9 cellular contexts compared by ENCODE assay signal in the genomic region with DNA sequence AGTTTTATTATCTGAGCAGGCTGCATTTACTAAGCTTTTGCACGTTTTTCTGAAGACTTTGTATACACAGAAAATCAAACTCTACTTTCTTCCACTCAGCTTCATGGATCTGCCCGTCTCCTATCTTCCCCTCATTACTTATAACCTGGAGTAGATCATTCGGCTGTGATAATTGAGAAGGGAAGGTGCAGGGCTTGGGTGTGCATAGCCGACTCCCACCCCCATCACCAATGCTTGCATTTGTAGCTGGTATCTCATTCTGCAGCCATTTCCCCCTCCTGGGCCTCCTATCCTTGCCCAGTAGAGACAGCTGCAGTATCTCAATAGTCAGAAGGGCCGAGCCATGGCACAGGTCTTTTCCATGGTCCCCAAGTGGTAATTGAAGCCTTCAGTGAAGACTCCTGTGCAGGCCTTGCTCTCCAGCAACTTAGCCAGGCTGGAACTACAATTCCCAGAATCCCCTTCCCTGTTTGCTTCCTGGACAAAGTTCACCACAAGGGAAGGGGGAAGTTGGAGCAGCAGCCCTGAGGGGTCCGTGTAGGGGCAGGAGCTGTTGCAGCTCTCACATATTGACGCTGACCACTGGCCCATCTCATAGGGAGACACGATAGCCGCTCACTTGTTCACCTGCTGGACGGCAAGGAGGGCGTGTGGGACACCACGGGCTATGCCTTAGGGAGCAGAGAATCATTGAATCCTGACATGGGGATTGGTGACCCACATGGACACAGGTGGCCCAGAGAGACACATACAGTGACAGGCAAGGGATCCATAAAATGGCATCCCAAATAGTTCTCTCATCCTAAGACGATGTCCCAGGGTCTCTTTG. TPM values are rescaled to one million over a fixed set of nuclear protein-coding genes. Genes with fewer than 3 reads are reported as not detected.
DNase-seq lines count a peak whose midpoint lies in the region; FAIRE-seq and TF ChIP-seq lines count a peak whose summit lies in the region.
"Had no signal": no experiment of that assay in that cellular context is flagged by ENCODE, and none has a peak within 500 bp of the region (broad histone marks: within the 10 kb centered on the region; RNA-seq: fewer than 3 reads in every experiment).

No MANE protein-coding gene starts in this region.

- no CpG with 5 or more reads among the region's 13 CpGs for WGBS in neuronal stem cell (ENCODE audit: extremely low coverage in 2 of 2, insufficient read length in 2 of 2, insufficient replicate concordance in 1 of 2), 2 donors
- WGBS in tibial nerve, 2 donors: 49 to 60% methylated on average over 13 of the region's 13 CpGs

- FAIRE-seq in GM19239 (lab: Jason Lieb, UNC): no peak

- H3K27me3 Mint-ChIP-seq in chondrocyte (ENCODE audit: low read depth): peaks cover 2% of the 10 kb centered on the region

- no peak overlapping the region for H3K18ac ChIP-seq in neuronal stem cell (ENCODE audit: low read length)

- H3K27ac ChIP-seq in neuronal stem cell (replicated peaks; ENCODE audit: low read length) (no peak overlapping the region), right atrium auricular region (no peak overlapping the region), tibial nerve (no peak overlapping the region)

- no peak overlapping the region for H4K8ac ChIP-seq in neuronal stem cell (ENCODE audit: low read depth, low read length)

- peak overlapping the region; percentile 40 for H3K23ac ChIP-seq in neuronal stem cell (ENCODE audit: low read depth, low read length, poor library complexity)

- H4K91ac ChIP-seq in neuronal stem cell (ENCODE audit: low read depth, low read length, poor library complexity): no peak overlapping the region

- no peak overlapping the region for H2BK12ac ChIP-seq in neuronal stem cell (ENCODE audit: low read length)

- peak overlapping the region; percentile 88 for H2AFZ ChIP-seq in neuronal stem cell (ENCODE audit: low read length)

- peak overlapping the region; percentile 52 for H3K4me3 Mint-ChIP-seq in chondrocyte (ENCODE audit: unreplicated experiment)

- no peak overlapping the region for H3K9ac ChIP-seq in neuronal stem cell (ENCODE audit: low read depth, low read length, poor library complexity)

- no peak overlapping the region for H2BK120ac ChIP-seq in neuronal stem cell (ENCODE audit: low read depth, low read length)

- TF ChIP-seq POLR2A in tibial nerve (IDR thresholded peaks at IDR 0.05): no peak

- H3K4me2 ChIP-seq in neuronal stem cell (ENCODE audit: insufficient read depth, low read length, poor library complexity, severe bottlenecking): peak overlapping the region; percentile 26

- H3K36me3 Mint-ChIP-seq in chondrocyte (ENCODE audit: low read depth): no peaks in the 10 kb centered on the region

- no peak overlapping the region for H2BK15ac ChIP-seq in neuronal stem cell (ENCODE audit: low read length)

- no peak overlapping the region for H3K14ac ChIP-seq in neuronal stem cell (ENCODE audit: low read length)

- H3K36me3 ChIP-seq in neuronal stem cell (replicated peaks in 1 of 2; ENCODE audit: control insufficient read depth in 2 of 2, insufficient read depth in 2 of 2, low read length in 2 of 2) (no peaks in the 10 kb centered on the region), right atrium auricular region (no peaks in the 10 kb centered on the region), tibial nerve (no peaks in the 10 kb centered on the region)

- H3K4me1 ChIP-seq in neuronal stem cell (ENCODE audit: control insufficient read depth in 2 of 2, insufficient read depth in 1 of 2, low read depth in 1 of 2, low read length in 2 of 2) (no peaks in the 10 kb centered on the region), right atrium auricular region (no peaks in the 10 kb centered on the region), tibial nerve (no peaks in the 10 kb centered on the region)

- H3K9me3 ChIP-seq in neuronal stem cell (replicated peaks in 1 of 2; ENCODE audit: control insufficient read depth in 2 of 2, insufficient read depth in 1 of 2, low read depth in 1 of 2, low read length in 2 of 2): peaks cover 0 to 4% of the 10 kb centered on the region in 2 donors
- H3K9me3 ChIP-seq in right atrium auricular region: no peaks in the 10 kb centered on the region
- no peaks in the 10 kb centered on the region for H3K9me3 ChIP-seq in tibial nerve

- H3K27me3 ChIP-seq in neuronal stem cell (ENCODE audit: control insufficient read depth in 3 of 3, insufficient read depth in 3 of 3, low read depth in 1 of 3, low read length in 3 of 3) (peaks cover 0 to 43% (median 0%) of the 10 kb centered on the region in 3 experiments), right atrium auricular region (no peaks in the 10 kb centered on the region), tibial nerve (peaks cover 0 to 15% of the 10 kb centered on the region in 2 donors)

- no peak overlapping the region for H2AK5ac ChIP-seq in neuronal stem cell (ENCODE audit: low read depth, low read length)

- TF ChIP-seq CTCF in LNCaP clone FGC (IDR thresholded peaks at IDR 0.05; ENCODE audit: control insufficient read depth, extremely low read depth, insufficient read depth) (no peak), chondrocyte (IDR thresholded peaks at IDR 0.05) (no peak), right atrium auricular region (IDR thresholded peaks at IDR 0.05) (no peak), tibial nerve (IDR thresholded peaks at IDR 0.05) (no peak)

- no peak overlapping the region for H3K27ac Mint-ChIP-seq in chondrocyte (ENCODE audit: unreplicated experiment)

- H3K79me1 ChIP-seq in neuronal stem cell (ENCODE audit: low read depth, low read length): no peaks in the 10 kb centered on the region

- H3K4ac ChIP-seq in neuronal stem cell (ENCODE audit: low read length): no peak overlapping the region

- DNase-seq in D341Med (ENCODE audit: low spot score) (peak; percentile 70), LNCaP clone FGC (ENCODE audit: low read depth) (no peak), chondrocyte (ENCODE audit: low spot score) (no peak), neuronal stem cell (ENCODE audit: low spot score) (no peak), GM19239 (ENCODE audit: insufficient read length, low spot score) (no peak), right atrium auricular region (ENCODE audit: low spot score) (no peak), activated T-cell treated with anti-CD3 and anti-CD28 coated beads for 4 hours (no peak), tibial nerve (ENCODE audit: low spot score in 2 of 2) (no peak)
- DNase-seq: occipital lobe had no signal

- no peaks in the 10 kb centered on the region for H3K4me1 Mint-ChIP-seq in chondrocyte (ENCODE audit: low read depth)

- H3K9me3 Mint-ChIP-seq in chondrocyte (ENCODE audit: low read depth): peaks cover 3% of the 10 kb centered on the region

- H3K4me3 ChIP-seq in LNCaP clone FGC (ENCODE audit: low read depth, low read length): peak overlapping the region; percentile 12; the same call in 1 of the 2 replicates
- H3K4me3 ChIP-seq in neuronal stem cell (ENCODE audit: low read length in 2 of 2): peak overlapping the region; percentile 40 to 72
- H3K4me3 ChIP-seq in right atrium auricular region: peak overlapping the region in 1 of 2 donors; percentile 16
- H3K4me3 ChIP-seq in tibial nerve: no peak overlapping the region

- no peak for TF ChIP-seq EP300 in tibial nerve (IDR thresholded peaks at IDR 0.05)

- H2BK5ac ChIP-seq in neuronal stem cell (ENCODE audit: low read length): no peak overlapping the region

RNA-seq across cellular contexts. Expression of a gene that starts 2.1 kb away (rescaled TPM):
- total RNA-seq in chondrocyte (not detected in 3 replicates), right atrium auricular region (under 1 TPM; 0.08 to 0.26 TPM), tibial nerve (1 to 10 TPM in 1 of 4 donors, under 1 TPM in 3; 0.20 to 5.5 (median 0.87) TPM)
- not detected for polyA plus RNA-seq in neuronal stem cell (2013, experiment 1 of 2)
- not detected for polyA plus RNA-seq in neuronal stem cell (2013, experiment 2 of 2)

RNA-seq across cellular contexts. Expression of a gene that starts 18.0 kb away (rescaled TPM):
- not detected in 3 replicates for total RNA-seq in chondrocyte
- not detected for polyA plus RNA-seq in neuronal stem cell (2013, experiment 1 of 2)
- not detected for polyA plus RNA-seq in neuronal stem cell (2013, experiment 2 of 2)
- not detected for total RNA-seq in right atrium auricular region
- total RNA-seq in tibial nerve: not detected
- total RNA-seq: occipital lobe had no signal

RNA-seq across cellular contexts. Expression of a gene that starts 41.2 kb away (rescaled TPM):
- total RNA-seq in chondrocyte (not detected in 3 replicates), right atrium auricular region (not detected), tibial nerve (under 1 TPM in 1 of 4 donors, not detected in 3; 0.66 TPM)
- not detected for polyA plus RNA-seq in neuronal stem cell (2013, experiment 1 of 2)
- polyA plus RNA-seq in neuronal stem cell (2013, experiment 2 of 2): not detected
- total RNA-seq: occipital lobe had no signal

RNA-seq across cellular contexts. Expression of a gene that starts 42.9 kb away (rescaled TPM):
- total RNA-seq in chondrocyte: not detected in 3 replicates
- polyA plus RNA-seq in neuronal stem cell (2013, experiment 1 of 2): not detected
- polyA plus RNA-seq in neuronal stem cell (2013, experiment 2 of 2): not detected
- 1 to 10 TPM in 1 of 2 donors, under 1 TPM in 1; 0.22 to 7.7 TPM for total RNA-seq in right atrium auricular region
- total RNA-seq in tibial nerve: 10 to 100 TPM in 2 of 4 donors, 1 to 10 TPM in 2; 2.1 to 21.9 (median 7.3) TPM

Comparison
In these comparisons a context has a peak if more than half of its experiments do, and no peak if none do; other contexts are left out.
1. H3K4me3 ChIP-seq: peak in LNCaP clone FGC (single experiment) and neuronal stem cell (2 of 2); none in tibial nerve (0 of 4).